8 cellular contexts compared by ENCODE assay signal in the genomic region with DNA sequence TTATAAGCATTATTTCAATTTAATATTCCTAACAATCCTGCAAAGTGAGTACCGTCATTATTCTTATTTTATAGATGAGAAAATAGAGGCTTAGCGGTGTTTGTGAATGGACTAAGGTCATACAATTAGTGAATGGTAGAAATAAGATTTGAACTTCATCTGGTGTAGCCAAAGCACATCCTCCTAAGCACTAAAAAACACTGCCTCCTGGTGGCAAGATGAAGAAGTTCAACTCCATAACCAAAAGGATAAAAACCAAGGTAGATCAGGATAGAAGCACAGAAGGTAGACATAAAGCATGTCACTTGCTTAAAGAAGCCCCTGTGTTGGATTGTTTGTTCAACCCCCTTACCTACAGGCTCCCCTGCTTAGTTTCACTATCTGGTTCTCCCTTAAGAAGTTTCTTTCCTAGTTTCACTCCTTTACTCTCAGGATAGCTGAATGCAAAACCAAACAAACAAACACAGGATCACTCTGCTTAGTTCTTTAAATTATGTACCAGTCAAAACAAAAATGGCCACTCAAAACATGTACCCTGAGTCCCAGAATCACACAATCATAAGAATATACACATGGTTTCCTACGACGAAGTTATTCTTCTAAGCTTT. TPM values are rescaled to one million over a fixed set of nuclear protein-coding genes. Genes with fewer than 3 reads are reported as not detected.
DNase-seq lines count a peak whose midpoint lies in the region; ATAC-seq and TF ChIP-seq lines count a peak whose summit lies in the region.

No MANE protein-coding gene starts in this region.

- no peak overlapping the region for H3K4me3 Mint-ChIP-seq in activated T-cell treated with anti-CD3 and anti-CD28 coated beads, Interleukin-2, amount 50 U/mL, for 4 hours

- no peaks in the 10 kb centered on the region for H3K36me3 ChIP-seq in psoas muscle (ENCODE audit: insufficient read depth in 1 of 2, low read depth in 1 of 2)

- intact Hi-C loops in psoas muscle (cut with DNase I): no loop called here
- intact Hi-C loops in posterior cingulate gyrus (cut with DNase I): no loop called here

- no peaks in the 10 kb centered on the region for H3K27me3 Mint-ChIP-seq in activated T-cell treated with anti-CD3 and anti-CD28 coated beads, Interleukin-2, amount 50 U/mL, for 4 hours (ENCODE audit: low read depth)

- H3K27ac ChIP-seq in psoas muscle: no peak overlapping the region

- no peak overlapping the region for H3K4me3 ChIP-seq in psoas muscle

- H3K9me3 Mint-ChIP-seq in activated T-cell treated with anti-CD3 and anti-CD28 coated beads, Interleukin-2, amount 50 U/mL, for 4 hours: no peaks in the 10 kb centered on the region

- no peaks in the 10 kb centered on the region for H3K36me3 Mint-ChIP-seq in activated T-cell treated with anti-CD3 and anti-CD28 coated beads, Interleukin-2, amount 50 U/mL, for 4 hours (ENCODE audit: insufficient read depth)

- DNase-seq in activated T-cell treated with anti-CD3 and anti-CD28 coated beads, Interleukin-2, amount 50 U/mL, for 4 hours: no peak
- no peak for DNase-seq in activated T-cell treated with anti-CD3 and anti-CD28 coated beads, Interleukin-2, amount 50 U/mL, for 48 hours
- peak; percentile 13 to 25 for DNase-seq in Kasumi-1 (lab: John Stamatoyannopoulos, UW)
- peak; percentile 27 for DNase-seq in central memory CD4-positive, alpha-beta T cell
- DNase-seq in psoas muscle: no peak
- DNase-seq in COLO829 (ENCODE audit: low spot score): no peak
- DNase-seq in NCI-H146 treated with DMSO at 0.1 percent for 48 hours (lab: John Stamatoyannopoulos, UW; ENCODE audit: unreplicated experiment): no peak
- no peak for DNase-seq in posterior cingulate gyrus

- H3K4me1 ChIP-seq in psoas muscle: no peaks in the 10 kb centered on the region

- TF ChIP-seq CTCF in psoas muscle (IDR thresholded peaks at IDR 0.05): peak; percentile 29

- H3K9me3 ChIP-seq in psoas muscle: no peaks in the 10 kb centered on the region

- 79 to 87% (median 86%) methylated on average over 4 of the region's 4 CpGs for WGBS in psoas muscle, 3 donors

- no peaks in the 10 kb centered on the region for H3K27me3 ChIP-seq in psoas muscle (ENCODE audit: insufficient read depth in 3 of 3, low read length in 2 of 3)

- peaks cover 49% of the 10 kb centered on the region for H3K4me1 Mint-ChIP-seq in activated T-cell treated with anti-CD3 and anti-CD28 coated beads, Interleukin-2, amount 50 U/mL, for 4 hours (ENCODE audit: low read depth)

- ATAC-seq in activated T-cell treated with anti-CD3 and anti-CD28 coated beads, Interleukin-2, amount 50 U/mL, for 4 hours: peak; percentile 11 to 25
- ATAC-seq in psoas muscle: no peak

RNA-seq across cellular contexts. Expression of a gene that starts 12.7 kb away (rescaled TPM):
- 10 to 100 TPM; 24.7 to 58.8 (median 36.4) TPM for total RNA-seq in activated T-cell treated with anti-CD3 and anti-CD28 coated beads, Interleukin-2, amount 50 U/mL, for 4 hours
- under 1 TPM in 3 of 4 donors, not detected in 1; 0.38 to 0.52 (median 0.40) TPM for total RNA-seq in psoas muscle
- polyA plus RNA-seq in psoas muscle: under 1 TPM in 2 of 3 donors, not detected in 1; 0.06 to 0.07 TPM

Comparison
In these comparisons a context has a peak if more than half of its experiments do, and no peak if none do; other contexts are left out.
1. ATAC-seq: peak in activated T-cell treated with anti-CD3 and anti-CD28 coated beads, Interleukin-2, amount 50 U/mL, for 4 hours (2 of 2); none in psoas muscle (0 of 4).
2. DNase-seq: peak in Kasumi-1 (2 of 2) and central memory CD4-positive, alpha-beta T cell (single experiment); none in activated T-cell treated with anti-CD3 and anti-CD28 coated beads, Interleukin-2, amount 50 U/mL, for 4 hours (single experiment), activated T-cell treated with anti-CD3 and anti-CD28 coated beads, Interleukin-2, amount 50 U/mL, for 48 hours (0 of 2), psoas muscle (0 of 2), COLO829 (single experiment), NCI-H146 treated with DMSO at 0.1 percent for 48 hours (single experiment) and posterior cingulate gyrus (0 of 10).
3. RNA of a gene that starts 12.7 kb away (total RNA-seq): 24.7 to 58.8 TPM in activated T-cell treated with anti-CD3 and anti-CD28 coated beads, Interleukin-2, amount 50 U/mL, for 4 hours; 0.38 to 0.52 TPM in psoas muscle; every median in the first group is over 10 times any median in the second.